21 cellular contexts compared by ENCODE assay signal in the genomic region with DNA sequence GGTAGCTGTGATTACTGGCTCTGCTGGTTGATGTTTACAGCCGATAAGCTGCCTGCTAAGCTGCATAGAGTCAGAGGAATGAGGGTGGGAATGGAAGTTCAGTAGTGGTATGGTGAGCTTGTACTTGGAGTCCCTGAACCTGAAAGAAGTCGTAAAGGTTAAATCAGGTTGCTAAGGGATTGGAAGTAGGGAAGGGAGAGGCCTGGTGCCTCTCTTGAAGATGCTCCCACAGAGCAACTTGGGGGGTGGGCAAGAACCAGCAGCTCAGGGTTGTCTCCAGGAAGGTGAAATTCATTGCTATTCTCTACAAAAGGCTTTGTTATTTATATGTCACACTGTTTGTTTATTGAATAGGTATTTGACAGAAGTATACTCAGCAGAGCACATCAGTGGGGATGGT.
"Had no signal": no experiment of that assay in that cellular context is flagged by ENCODE, and none has a peak within 500 bp of the region (broad histone marks: within the 10 kb centered on the region; RNA-seq: fewer than 3 reads in every experiment).

No MANE protein-coding gene starts in this region.

- H3K4me3 ChIP-seq: coronary artery, gastroesophageal sphincter, transverse colon, uterus had no signal

- H3K27ac Mint-ChIP-seq: activated CD4-positive, alpha-beta memory T cell treated with anti-CD3 and anti-CD28 coated beads, Interleukin-2, amount 10 ng/mL, durations not matched to agents 7 days and 5 days; activated CD4-positive, alpha-beta T cell treated with anti-CD3 and anti-CD28 coated beads, Interleukin-2, amount 10 ng/mL, durations not matched to agents 24 days and 14 days; activated naive CD4-positive, alpha-beta T cell treated with anti-CD3 and anti-CD28 coated beads, Interleukin-2, amount 10 ng/mL, durations not matched to agents 7 days and 5 days; activated T-cell treated with anti-CD3 and anti-CD28 coated beads, Interleukin-2, amount 50 U/mL, for 72 hours; memory B cell; stimulated activated memory B cell treated with anti-CD40 and anti-IgM and Interleukin-4, amounts not matched to agents 10 μg/mL and 1 μg/mL and 100 μg/mL, for 72 hours had no signal

- H3K9me3 Mint-ChIP-seq: activated CD4-positive, alpha-beta memory T cell treated with anti-CD3 and anti-CD28 coated beads, Interleukin-2, amount 10 ng/mL, durations not matched to agents 7 days and 5 days; activated CD4-positive, alpha-beta T cell treated with anti-CD3 and anti-CD28 coated beads, Interleukin-2, amount 10 ng/mL, durations not matched to agents 24 days and 14 days; activated naive CD4-positive, alpha-beta T cell treated with anti-CD3 and anti-CD28 coated beads, Interleukin-2, amount 10 ng/mL, durations not matched to agents 7 days and 5 days; activated T-cell treated with anti-CD3 and anti-CD28 coated beads, Interleukin-2, amount 50 U/mL, for 72 hours; memory B cell; nephron; stimulated activated memory B cell treated with anti-CD40 and anti-IgM and Interleukin-4, amounts not matched to agents 10 μg/mL and 1 μg/mL and 100 μg/mL, for 72 hours had no signal

- H3K4me3 Mint-ChIP-seq: activated CD4-positive, alpha-beta memory T cell treated with anti-CD3 and anti-CD28 coated beads, Interleukin-2, amount 10 ng/mL, durations not matched to agents 7 days and 5 days; activated CD4-positive, alpha-beta T cell treated with anti-CD3 and anti-CD28 coated beads, Interleukin-2, amount 10 ng/mL, durations not matched to agents 24 days and 14 days; activated naive CD4-positive, alpha-beta T cell treated with anti-CD3 and anti-CD28 coated beads, Interleukin-2, amount 10 ng/mL, durations not matched to agents 7 days and 5 days; activated T-cell treated with anti-CD3 and anti-CD28 coated beads, Interleukin-2, amount 50 U/mL, for 72 hours; memory B cell; nephron; stimulated activated memory B cell treated with anti-CD40 and anti-IgM and Interleukin-4, amounts not matched to agents 10 μg/mL and 1 μg/mL and 100 μg/mL, for 72 hours had no signal

- H3K27ac ChIP-seq: coronary artery, epithelial cell of prostate, gastroesophageal sphincter, transverse colon, uterus had no signal

- H3K4me1 Mint-ChIP-seq: activated CD4-positive, alpha-beta memory T cell treated with anti-CD3 and anti-CD28 coated beads, Interleukin-2, amount 10 ng/mL, durations not matched to agents 7 days and 5 days; activated CD4-positive, alpha-beta T cell treated with anti-CD3 and anti-CD28 coated beads, Interleukin-2, amount 10 ng/mL, durations not matched to agents 24 days and 14 days; activated naive CD4-positive, alpha-beta T cell treated with anti-CD3 and anti-CD28 coated beads, Interleukin-2, amount 10 ng/mL, durations not matched to agents 7 days and 5 days; memory B cell; stimulated activated memory B cell treated with anti-CD40 and anti-IgM and Interleukin-4, amounts not matched to agents 10 μg/mL and 1 μg/mL and 100 μg/mL, for 72 hours had no signal

- ATAC-seq: activated CD4-positive, CD25-positive, alpha-beta regulatory T cell treated with anti-CD3 and anti-CD28 coated beads, Interleukin-2, amount 50 U/mL, for 24 hours; activated T-cell treated with anti-CD3 and anti-CD28 coated beads, Interleukin-2, amount 50 U/mL, for 72 hours; gastroesophageal sphincter; sciatic nerve; stimulated activated memory B cell treated with anti-CD40 and anti-IgM and Interleukin-4, amounts not matched to agents 10 μg/mL and 1 μg/mL and 100 μg/mL, for 72 hours had no signal

- H3K36me3 ChIP-seq: gastroesophageal sphincter, transverse colon, uterus had no signal

- H3K4me1 ChIP-seq: gastroesophageal sphincter, transverse colon, uterus had no signal

- H3K27me3 ChIP-seq: gastroesophageal sphincter, transverse colon, uterus had no signal

- H3K36me3 Mint-ChIP-seq: activated naive CD4-positive, alpha-beta T cell treated with anti-CD3 and anti-CD28 coated beads, Interleukin-2, amount 10 ng/mL, durations not matched to agents 7 days and 5 days; memory B cell; stimulated activated memory B cell treated with anti-CD40 and anti-IgM and Interleukin-4, amounts not matched to agents 10 μg/mL and 1 μg/mL and 100 μg/mL, for 72 hours had no signal

- H3K9me3 ChIP-seq: gastroesophageal sphincter, transverse colon, uterus had no signal

- H3K27me3 Mint-ChIP-seq: activated CD4-positive, alpha-beta memory T cell treated with anti-CD3 and anti-CD28 coated beads, Interleukin-2, amount 10 ng/mL, durations not matched to agents 7 days and 5 days; activated CD4-positive, alpha-beta T cell treated with anti-CD3 and anti-CD28 coated beads, Interleukin-2, amount 10 ng/mL, durations not matched to agents 24 days and 14 days; activated naive CD4-positive, alpha-beta T cell treated with anti-CD3 and anti-CD28 coated beads, Interleukin-2, amount 10 ng/mL, durations not matched to agents 7 days and 5 days; stimulated activated memory B cell treated with anti-CD40 and anti-IgM and Interleukin-4, amounts not matched to agents 10 μg/mL and 1 μg/mL and 100 μg/mL, for 72 hours had no signal

- DNase-seq: activated CD4-positive, alpha-beta memory T cell treated with anti-CD3 and anti-CD28 coated beads, Interleukin-2, amount 10 ng/mL, durations not matched to agents 7 days and 5 days; activated CD4-positive, alpha-beta T cell treated with anti-CD3 and anti-CD28 coated beads, Interleukin-2, amount 10 ng/mL, durations not matched to agents 24 days and 14 days; activated effector memory CD4-positive, alpha-beta T cell treated with Interleukin-2 at 50 U/mL for 16 hours; activated naive CD4-positive, alpha-beta T cell treated with anti-CD3 and anti-CD28 coated beads, Interleukin-2, amount 10 ng/mL, durations not matched to agents 7 days and 5 days; activated T-cell treated with anti-CD3 and anti-CD28 coated beads, Interleukin-2, amount 50 U/mL, for 72 hours; amygdala; cerebellar nuclear complex; head of caudate nucleus; occipital lobe; small intestine; stimulated activated CD4-positive, alpha-beta T cell treated with anti-CD3 and anti-CD28 coated beads, Interleukin-15, amount 100 ng/mL, for 24 hours; transverse colon; uterus had no signal
